In genomic region chr14:91380116-91380515, GRCh38 we compare ENCODE assay signal across 1 cellular context.
TF ChIP-seq lines count a peak whose summit lies in the region.

No MANE protein-coding gene starts in this region.

TF ChIP-seq in GM23338, 12 proteins besides CTCF, POLR2A, EP300 and RAD21 (continued from another document):
- TF ChIP-seq REST (IDR thresholded peaks at IDR 0.05; ENCODE audit: unreplicated experiment) (no peak), ZNF331 (CRISPR knock-in tag; IDR thresholded peaks at IDR 0.05; ENCODE audit: low read depth) (no peak), ZNF462 (CRISPR knock-in tag; IDR thresholded peaks at IDR 0.05) (no peak), EZH2 (IDR thresholded peaks at IDR 0.05; ENCODE audit: low read depth, unreplicated experiment) (no peak), ZNF114 (CRISPR knock-in tag; IDR thresholded peaks at IDR 0.05) (no peak), ETS1 (IDR thresholded peaks at IDR 0.05) (no peak), NANOG (IDR thresholded peaks at IDR 0.05; ENCODE audit: borderline replicate concordance) (no peak), JUNB (IDR thresholded peaks at IDR 0.05; ENCODE audit: unreplicated experiment) (no peak), STAT1 (IDR thresholded peaks at IDR 0.05; ENCODE audit: unreplicated experiment) (no peak), POLR2AphosphoS5 (IDR thresholded peaks at IDR 0.05; ENCODE audit: low read depth) (no peak), CREB1 (CRISPR knock-in tag; IDR thresholded peaks at IDR 0.05; ENCODE audit: low read depth) (no peak)
